Comparison of ENCODE assay signal across 13 cellular contexts in genomic region chr2:21415234-21415633, GRCh38.
A peak's percentile ranks its signal among the peaks of the same experiment; 100 is the strongest.
DNase-seq lines count a peak whose midpoint lies in the region; ATAC-seq and TF ChIP-seq lines count a peak whose summit lies in the region.
"Had no signal": no experiment of that assay in that cellular context is flagged by ENCODE, and none has a peak within 500 bp of the region (broad histone marks: within the 10 kb centered on the region; RNA-seq: fewer than 3 reads in every experiment).

No MANE protein-coding gene starts in this region.

- no peaks in the 10 kb centered on the region for H3K9me3 ChIP-seq in RWPE2 (ENCODE audit: severe bottlenecking)
- H3K9me3 ChIP-seq: esophagus squamous epithelium had no signal

- no peaks in the 10 kb centered on the region for H3K4me1 ChIP-seq in RWPE2 (ENCODE audit: insufficient read depth, poor library complexity, severe bottlenecking)
- H3K4me1 ChIP-seq: esophagus squamous epithelium, spleen had no signal

- DNase-seq in GM12865 (ENCODE audit: low read depth) (no peak), HEK293T (ENCODE audit: extremely low spot score) (peak; percentile 21), RWPE2 (ENCODE audit: low spot score) (no peak), iPS-NIHi7 (ENCODE audit: extremely low spot score) (peak; percentile 62), KBM-7 (no peak), AG08396 (ENCODE audit: low spot score) (no peak)
- no peak for DNase-seq in stimulated activated CD4-positive, alpha-beta T cell treated with anti-CD3 and anti-CD28 coated beads, Interleukin-2, amount 100 ng/mL, for 24 hours
- DNase-seq: activated CD8-positive, alpha-beta memory T cell treated with anti-CD3 and anti-CD28 coated beads for 24 hours; activated gamma-delta T cell; esophagus squamous epithelium; spleen; stimulated activated naive CD8-positive, alpha-beta T cell treated with anti-CD3 and anti-CD28 coated beads, Interleukin-15, amount 100 ng/mL, for 72 hours had no signal

- ATAC-seq in RWPE2 (ENCODE audit: low read depth) = no peak
- ATAC-seq: left lobe of liver; stimulated activated naive CD8-positive, alpha-beta T cell treated with anti-CD3 and anti-CD28 coated beads, Interleukin-15, amount 100 ng/mL, for 72 hours had no signal

- H3K27me3 ChIP-seq in RWPE2 (ENCODE audit: insufficient read depth, poor library complexity, severe bottlenecking) = no peaks in the 10 kb centered on the region
- H3K27me3 ChIP-seq: esophagus squamous epithelium, spleen had no signal

- no peak overlapping the region for H3K27ac ChIP-seq in RWPE2 (ENCODE audit: poor library complexity, severe bottlenecking)
- H3K27ac ChIP-seq: esophagus squamous epithelium, spleen had no signal

- in situ Hi-C loops in KBM-7 (cut with MboI; ENCODE audit: low pct_unique_long_range_greater_than_20kb, low sequenced_read_pairs) = no loop called here

- H3K36me3 ChIP-seq in RWPE2 (ENCODE audit: low read depth) = no peaks in the 10 kb centered on the region
- H3K36me3 ChIP-seq: esophagus squamous epithelium, spleen had no signal

- H3K4me3 ChIP-seq in GM12865 (ENCODE audit: low read depth, low read length) = no peak overlapping the region
- no peak overlapping the region for H3K4me3 ChIP-seq in RWPE2 (ENCODE audit: severe bottlenecking)
- H3K4me3 ChIP-seq: esophagus squamous epithelium, spleen had no signal

- CTCF ChIA-PET in HEK293T (lab: Yijun Ruan, JAX) = no interaction called here

- TF ChIP-seq CTCF in GM12865 (IDR thresholded peaks at IDR 0.05; ENCODE audit: insufficient read depth, low read depth, low read length, missing control alignments) (peak; percentile 13), RWPE2 (IDR thresholded peaks at IDR 0.05; ENCODE audit: poor library complexity, severe bottlenecking) (peak; percentile 10)

- POLR2A ChIA-PET in HEK293T (lab: Yijun Ruan, JAX) = no interaction called here

TF ChIP-seq in HEK293T, 16 proteins besides CTCF, POLR2A, EP300 and RAD21:
- TF ChIP-seq ELF4 (IDR thresholded peaks at IDR 0.05) = no peak
- TF ChIP-seq FOXM1 (IDR thresholded peaks at IDR 0.05; ENCODE audit: borderline replicate concordance) = no peak
- no peak for TF ChIP-seq TARDBP (IDR thresholded peaks at IDR 0.05)
- no peak for TF ChIP-seq BHLHE40 (IDR thresholded peaks at IDR 0.05; ENCODE audit: borderline replicate concordance)
- no peak for TF ChIP-seq CTBP1 (IDR thresholded peaks at IDR 0.05; ENCODE audit: borderline replicate concordance)
- TF ChIP-seq PKNOX1 (IDR thresholded peaks at IDR 0.05) = no peak
- TF ChIP-seq FOXA1 (IDR thresholded peaks at IDR 0.05) = no peak
- no peak for TF ChIP-seq NFRKB (IDR thresholded peaks at IDR 0.05)
- no peak for TF ChIP-seq SUZ12 (IDR thresholded peaks at IDR 0.05)
- no peak for TF ChIP-seq SP1 (IDR thresholded peaks at IDR 0.05)
- TF ChIP-seq HDGF (IDR thresholded peaks at IDR 0.05; ENCODE audit: borderline replicate concordance) = no peak
- no peak for TF ChIP-seq FOXK2 (IDR thresholded peaks at IDR 0.05)
- TF ChIP-seq ARNT (IDR thresholded peaks at IDR 0.05) = no peak
- TF ChIP-seq L3MBTL2 (conservative IDR thresholded peaks at IDR 0.05) = no peak
- TF ChIP-seq ZNF384 (IDR thresholded peaks at IDR 0.05) = no peak
- no peak for TF ChIP-seq LEF1 (IDR thresholded peaks at IDR 0.05; ENCODE audit: borderline replicate concordance)
TF ChIP-seq in HEK293T: peak in this region for 0.

Comparison
In these comparisons a context has a peak if more than half of its experiments do, and no peak if none do; other contexts are left out.
1. DNase-seq: peak in HEK293T (single experiment) and iPS-NIHi7 (single experiment); none in GM12865 (single experiment), RWPE2 (single experiment), KBM-7 (single experiment), AG08396 (single experiment) and stimulated activated CD4-positive, alpha-beta T cell treated with anti-CD3 and anti-CD28 coated beads, Interleukin-2, amount 100 ng/mL, for 24 hours (0 of 2).